Comparison of ENCODE assay signal across 10 cellular contexts in genomic region chr10:16417341-16417740, GRCh38.
"Had no signal": no experiment of that assay in that cellular context is flagged by ENCODE, and none has a peak within 500 bp of the region (broad histone marks: within the 10 kb centered on the region; RNA-seq: fewer than 3 reads in every experiment).

No MANE protein-coding gene starts in this region.

- H3K9ac ChIP-seq: GM23248, KMS-11 had no signal

- H3K4me3 Mint-ChIP-seq: HFFc6 had no signal

- H3K9me3 ChIP-seq: HAP-1 had no signal

- H3K4me1 ChIP-seq: HAP-1 had no signal

- H3K9me3 Mint-ChIP-seq: HFFc6 had no signal

- DNase-seq: GM23248, GOT3, H7, HFFc6, IMR-90, KBM-7 had no signal

- H3K27ac ChIP-seq: GM23248, HL-60, KMS-11 had no signal

- ATAC-seq: HCT116 had no signal

- H3K4me3 ChIP-seq: GM23248, HAP-1 had no signal

- H3K36me3 ChIP-seq: HAP-1 had no signal

- H3K27ac Mint-ChIP-seq: HFFc6 had no signal
